8 cellular contexts compared by ENCODE assay signal in genomic region chr10:92848441-92849233, GRCh38. TPM values are rescaled to one million over a fixed set of nuclear protein-coding genes. Genes with fewer than 3 reads are reported as not detected.
DNase-seq lines count a peak whose midpoint lies in the region; ATAC-seq and TF ChIP-seq lines count a peak whose summit lies in the region.

Gene EXOC6, plus strand, starts transcription at chr10:92848520. Its CDS starts 14 bp downstream, at chr10:92848534.

- H3K27me3 Mint-ChIP-seq in activated T-cell treated with anti-CD3 and anti-CD28 coated beads, Interleukin-2, amount 50 U/mL, for 4 hours (ENCODE audit: low read depth) = no peaks in the 10 kb centered on the region

- peak; percentile 71 for ATAC-seq in GM21360 (IDR thresholded peaks at IDR 0.05; ENCODE audit: unreplicated experiment)
- peak; percentile 85 to 86 for ATAC-seq in activated T-cell treated with anti-CD3 and anti-CD28 coated beads, Interleukin-2, amount 50 U/mL, for 4 hours
- peak; percentile 72 for ATAC-seq in esophagus mucosa

- H3K36me3 Mint-ChIP-seq in activated T-cell treated with anti-CD3 and anti-CD28 coated beads, Interleukin-2, amount 50 U/mL, for 4 hours (ENCODE audit: insufficient read depth) = no peaks in the 10 kb centered on the region

- H3K4me1 ChIP-seq in muscle layer of duodenum (ENCODE audit: control insufficient read depth in 1 of 2, insufficient read depth in 2 of 2, low read length in 2 of 2) = peaks cover 0 to 7% of the 10 kb centered on the region in 2 donors

- peak within 1 kb of the TSS; percentile 89 for H3K4me3 Mint-ChIP-seq in activated T-cell treated with anti-CD3 and anti-CD28 coated beads, Interleukin-2, amount 50 U/mL, for 4 hours

- no peaks in the 10 kb centered on the region for H3K9me3 ChIP-seq in muscle layer of duodenum (ENCODE audit: control insufficient read depth in 1 of 2, low read length in 2 of 2)

- no peaks in the 10 kb centered on the region for H3K9me3 Mint-ChIP-seq in activated T-cell treated with anti-CD3 and anti-CD28 coated beads, Interleukin-2, amount 50 U/mL, for 4 hours

- no peak within 1 kb of the TSS for H3K27ac ChIP-seq in muscle layer of duodenum (ENCODE audit: low read length)

- H3K4me1 Mint-ChIP-seq in activated T-cell treated with anti-CD3 and anti-CD28 coated beads, Interleukin-2, amount 50 U/mL, for 4 hours (ENCODE audit: low read depth) = peaks cover 34% of the 10 kb centered on the region

- no peaks in the 10 kb centered on the region for H3K27me3 ChIP-seq in muscle layer of duodenum (ENCODE audit: low read depth, low read length)

- peak within 1 kb of the TSS; percentile 83 to 98 for H3K4me3 ChIP-seq in muscle layer of duodenum (ENCODE audit: low read depth in 1 of 2, low read length in 2 of 2)

- DNase-seq in DMS 273 treated with DMSO at 0.1 percent for 48 hours (lab: John Stamatoyannopoulos, UW) = peak; percentile 31
- peak; percentile 59 for DNase-seq in HT1080 (ENCODE audit: low read depth)
- peak; percentile 79 for DNase-seq in activated T-cell treated with anti-CD3 and anti-CD28 coated beads, Interleukin-2, amount 50 U/mL, for 4 hours
- peak; percentile 64 for DNase-seq in stimulated activated CD8-positive, alpha-beta memory T cell treated with anti-CD3 and anti-CD28 coated beads, Interleukin-7, amount 100 ng/mL, for 24 hours (ENCODE audit: low read depth)

- no peaks in the 10 kb centered on the region for H3K36me3 ChIP-seq in muscle layer of duodenum (ENCODE audit: control insufficient read depth in 1 of 2, insufficient read depth in 2 of 2, low read length in 2 of 2)

TF ChIP-seq in PFSK-1, 5 proteins besides CTCF, POLR2A, EP300 and RAD21:
- no peak for TF ChIP-seq REST (IDR thresholded peaks at IDR 0.05; ENCODE audit: insufficient read depth in 1 of 2, low read depth in 2 of 2, low read length in 2 of 2)
- TF ChIP-seq TAF1 (IDR thresholded peaks at IDR 0.05; ENCODE audit: borderline replicate concordance, insufficient read depth, low read length) = 0 out of 2 replicates have a peak, but pooled peaks have one; percentile 24
- no peak for TF ChIP-seq SIN3A (IDR thresholded peaks at IDR 0.05; ENCODE audit: borderline replicate concordance, insufficient read depth, low read length)
- peak; percentile 45; the same call in 1 of the 2 replicates for TF ChIP-seq POLR2AphosphoS5 (IDR thresholded peaks at IDR 0.05; ENCODE audit: low read depth, low read length)
- TF ChIP-seq FOXP2 (optimal IDR thresholded peaks at IDR 0.05; ENCODE audit: borderline replicate concordance, extremely low read depth, extremely low read length, insufficient read depth) = peak; percentile 36
TF ChIP-seq in PFSK-1: peak in this region for 3.

RNA-seq across cellular contexts. Expression of gene EXOC6, which starts in this region (rescaled TPM):
- total RNA-seq in HT1080 (2014; rRNA removed; shearing (Covaris generic)) = 8.6 and 32.2 TPM in 2 replicates
- 7.7 and 11.5 TPM in 2 replicates for polyA plus RNA-seq in HT1080 (2015; cell fraction: cytosol; rRNA removed)
- 14.1 and 17.3 TPM in 2 replicates for polyA plus RNA-seq in HT1080 (2015; cell fraction: nucleus; rRNA removed)
- 2.9 TPM for polyA plus RNA-seq in PFSK-1 (2012; ENCODE audit: insufficient read length, low read depth)
- 10 to 100 TPM; 10.3 to 11.2 (median 10.8) TPM for total RNA-seq in activated T-cell treated with anti-CD3 and anti-CD28 coated beads, Interleukin-2, amount 50 U/mL, for 4 hours
- total RNA-seq in esophagus mucosa = 3.1 TPM
